In the genomic region with DNA sequence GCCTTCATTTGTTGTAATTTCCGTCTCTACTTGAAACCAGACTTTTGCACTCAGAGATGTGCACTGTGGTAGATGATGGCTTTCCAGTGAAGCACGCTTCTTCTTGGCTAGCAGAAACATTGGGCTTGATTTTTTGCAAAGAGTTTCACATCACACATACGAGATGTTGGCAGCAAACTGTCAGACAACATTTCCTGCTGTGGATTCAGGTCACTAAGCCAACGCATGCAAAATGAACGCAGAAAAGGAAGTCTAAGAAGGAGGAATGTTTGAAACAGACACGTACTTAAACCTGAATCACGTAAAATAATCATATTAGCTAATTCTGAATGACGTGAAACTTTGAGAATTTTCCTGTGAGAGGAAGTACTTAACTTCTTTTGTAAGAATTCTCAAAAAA, we compare ENCODE assay signal across 16 cellular contexts.
DNase-seq lines count a peak whose midpoint lies in the region; ATAC-seq, FAIRE-seq and TF ChIP-seq lines count a peak whose summit lies in the region.
"Had no signal": no experiment of that assay in that cellular context is flagged by ENCODE, and none has a peak within 500 bp of the region (broad histone marks: within the 10 kb centered on the region; RNA-seq: fewer than 3 reads in every experiment).

No MANE protein-coding gene starts in this region.

- H3K4me3 ChIP-seq in AG04449 (ENCODE audit: low read depth, low read length), result no peak overlapping the region
- H3K4me3 ChIP-seq in HL-60 (replicated peaks; ENCODE audit: insufficient read depth, low read length), result no peak overlapping the region
- no peak overlapping the region for H3K4me3 ChIP-seq in bronchial epithelial cell (ENCODE audit: low read depth, low read length)
- H3K4me3 ChIP-seq in HAP-1, result no peak overlapping the region
- no peak overlapping the region for H3K4me3 ChIP-seq in sigmoid colon
- H3K4me3 ChIP-seq: esophagus muscularis mucosa, PC-9, upper lobe of left lung had no signal

- TF ChIP-seq POLR2A in sigmoid colon (IDR thresholded peaks at IDR 0.05), result no peak

- intact Hi-C loops in sigmoid colon (cut with DNase I), result loop anchor here (2.0 kb wide), 1 partner anchor 89 kb away; no protein-coding TSS in a partner anchor

- H3K9me3 ChIP-seq in HAP-1 (no peaks in the 10 kb centered on the region), sigmoid colon (no peaks in the 10 kb centered on the region)
- H3K9me3 ChIP-seq: esophagus muscularis mucosa, upper lobe of left lung had no signal

- in situ Hi-C loops in HAP-1 (cut with MboI; ENCODE audit: low sequenced_read_pairs), result no loop called here

- H3K27ac ChIP-seq in HL-60 (replicated peaks), result no peak overlapping the region; the same call in 1 of the 2 replicates
- peak overlapping the region in 1 of 4 donors; percentile 74 for H3K27ac ChIP-seq in sigmoid colon
- H3K27ac ChIP-seq: esophagus muscularis mucosa, PC-9, upper lobe of left lung had no signal

- DNase-seq in AG04449 (ENCODE audit: low read depth, low spot score), result peak; percentile 37
- peak; percentile 21 to 85 for DNase-seq in HL-60 (ENCODE audit: low read depth in 1 of 2, low spot score in 1 of 2)
- DNase-seq in bronchial epithelial cell (ENCODE audit: low read depth), result peak; percentile 7
- DNase-seq in lung microvascular endothelial cell (ENCODE audit: low read depth in 2 of 2), result peak; percentile 50 to 51
- DNase-seq in HAP-1 (ENCODE audit: low spot score in 2 of 2), result no peak
- no peak for DNase-seq in sigmoid colon
- no peak for DNase-seq in NCI-H187 (lab: John Stamatoyannopoulos, UW)
- DNase-seq: DND-41, NCI-H1105, NCI-H345, PC-9, SW 1271, upper lobe of left lung had no signal

- H3K27me3 ChIP-seq in HL-60 (ENCODE audit: insufficient read depth, poor library complexity, severe bottlenecking) (no peaks in the 10 kb centered on the region), bronchial epithelial cell (ENCODE audit: control insufficient read depth, insufficient read depth, low read length) (no peaks in the 10 kb centered on the region), HAP-1 (ENCODE audit: low read depth) (no peaks in the 10 kb centered on the region), sigmoid colon (no peaks in the 10 kb centered on the region)
- H3K27me3 ChIP-seq: esophagus muscularis mucosa, upper lobe of left lung had no signal

- TF ChIP-seq CTCF in AG04449 (IDR thresholded peaks at IDR 0.05; ENCODE audit: insufficient read depth, low read length, missing control alignments) (no peak), HL-60 (IDR thresholded peaks at IDR 0.05; ENCODE audit: insufficient read depth, low read length) (no peak), bronchial epithelial cell (IDR thresholded peaks at IDR 0.05; ENCODE audit: insufficient read depth, low read length, severe bottlenecking) (no peak), sigmoid colon (IDR thresholded peaks at IDR 0.05) (no peak)

- peak in 2 of 4 donors; percentile 47 to 55 for TF ChIP-seq EP300 in sigmoid colon (IDR thresholded peaks at IDR 0.05)

- no peak for FAIRE-seq in bronchial epithelial cell (lab: Jason Lieb, UNC)
- FAIRE-seq: GM12892 had no signal

- ATAC-seq in GM21737 (IDR thresholded peaks at IDR 0.05; ENCODE audit: unreplicated experiment), result no peak

- CTCF ChIA-PET in AG04449 (lab: Yijun Ruan, JAX), result no interaction called here

- 63 to 86% methylated on average over 8 of the region's 8 CpGs for WGBS in sigmoid colon, 2 donors

- H3K36me3 ChIP-seq in bronchial epithelial cell (ENCODE audit: control insufficient read depth, insufficient read depth, low read length) (no peaks in the 10 kb centered on the region), HAP-1 (replicated peaks) (no peaks in the 10 kb centered on the region), sigmoid colon (no peaks in the 10 kb centered on the region)
- H3K36me3 ChIP-seq: esophagus muscularis mucosa, upper lobe of left lung had no signal

- POLR2A ChIA-PET in AG04449 (lab: Yijun Ruan, JAX), result no interaction called here

- H3K4me1 ChIP-seq in HAP-1 (peaks cover 15% of the 10 kb centered on the region), sigmoid colon (peaks cover 0 to 40% (median 3%) of the 10 kb centered on the region in 4 donors)
- H3K4me1 ChIP-seq: esophagus muscularis mucosa, upper lobe of left lung had no signal

Comparison
In these comparisons a context has a peak if more than half of its experiments do, and no peak if none do; other contexts are left out.
1. DNase-seq: peak in AG04449 (single experiment), HL-60 (2 of 2), bronchial epithelial cell (single experiment) and lung microvascular endothelial cell (2 of 2); none in HAP-1 (0 of 2), sigmoid colon (single experiment) and NCI-H187 (0 of 2).